ENCODE assay signal across 8 cellular contexts in the genomic region with DNA sequence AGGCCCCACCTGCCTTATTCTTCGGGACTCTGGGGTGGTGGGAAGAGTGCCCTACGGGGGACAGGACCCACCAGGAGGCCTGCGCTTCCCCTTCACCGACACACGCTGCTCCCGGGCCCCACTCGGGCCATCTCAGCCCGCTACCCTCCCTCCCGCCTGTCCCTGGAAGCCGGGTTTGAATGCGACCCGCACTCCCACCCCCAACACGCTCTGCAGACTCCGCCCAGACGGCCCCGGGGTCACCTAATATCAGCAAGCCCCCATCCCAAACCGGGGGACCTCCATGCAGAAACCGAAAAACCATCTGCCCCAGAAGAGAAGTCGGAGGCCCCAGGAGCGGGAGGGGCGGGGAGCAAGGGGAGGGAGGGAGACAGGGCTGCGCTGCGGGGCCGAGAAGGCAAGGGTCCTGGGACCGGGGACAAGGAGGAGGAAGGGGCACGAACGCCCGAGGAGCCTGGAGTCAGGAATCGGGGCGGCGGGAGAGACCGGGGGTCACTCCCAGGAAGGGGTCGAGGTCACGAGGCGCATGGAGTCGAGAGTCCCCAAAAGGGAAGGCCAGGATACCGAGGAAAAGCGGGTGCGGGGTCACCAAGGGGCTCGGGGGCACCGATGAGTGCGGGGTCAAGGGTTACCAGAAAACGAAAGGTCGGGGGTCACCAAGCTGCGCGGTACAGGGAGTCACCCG. TPM values are rescaled to one million over a fixed set of nuclear protein-coding genes. Genes with fewer than 3 reads are reported as not detected.
DNase-seq lines count a peak whose midpoint lies in the region; ATAC-seq and TF ChIP-seq lines count a peak whose summit lies in the region.

No MANE protein-coding gene starts in this region.

- H3K4me3 ChIP-seq in H7 (ENCODE audit: insufficient read depth, low read depth, low read length) (peak overlapping the region; percentile 79), epithelial cell of esophagus (ENCODE audit: low read length) (peak overlapping the region; percentile 92)

- H3K36me3 ChIP-seq in H7 (replicated peaks; ENCODE audit: control insufficient read depth, insufficient read depth, low read length): no peaks in the 10 kb centered on the region; the same call in 1 of the 2 replicates

- H3K27ac Mint-ChIP-seq in T-cell: peak overlapping the region; percentile 88 to 90
- peak overlapping the region; percentile 81 to 88 for H3K27ac Mint-ChIP-seq in natural killer cell treated with Interleukin-12 subunit alpha and Interleukin-12 subunit beta and Interleukin-15 and Interleukin-18, amount 100 ng/mL, for 72 hours

- peaks cover 21 to 36% (median 33%) of the 10 kb centered on the region in 3 donors for H3K4me1 Mint-ChIP-seq in T-cell
- H3K4me1 Mint-ChIP-seq in natural killer cell treated with Interleukin-12 subunit alpha and Interleukin-12 subunit beta and Interleukin-15 and Interleukin-18, amount 100 ng/mL, for 72 hours (ENCODE audit: low read depth in 2 of 2): peaks cover 20 to 31% of the 10 kb centered on the region in 2 donors

- CTCF ChIA-PET in T-cell (lab: Charles Lee): no interaction called here

- H3K27me3 Mint-ChIP-seq in T-cell: no peaks in the 10 kb centered on the region
- no peaks in the 10 kb centered on the region for H3K27me3 Mint-ChIP-seq in natural killer cell treated with Interleukin-12 subunit alpha and Interleukin-12 subunit beta and Interleukin-15 and Interleukin-18, amount 100 ng/mL, for 72 hours

- peak; percentile 32 to 43 (median 38) for ATAC-seq in T-cell (replicated peaks in 1 of 4)
- peak; percentile 54 to 58 for ATAC-seq in natural killer cell treated with Interleukin-12 subunit alpha and Interleukin-12 subunit beta and Interleukin-15 and Interleukin-18, amount 100 ng/mL, for 72 hours
- no peak for ATAC-seq in GM18873 (IDR thresholded peaks at IDR 0.05; ENCODE audit: low FRiP score, unreplicated experiment)
- ATAC-seq in HG03571 (IDR thresholded peaks at IDR 0.05; ENCODE audit: unreplicated experiment): no peak

- H3K36me3 Mint-ChIP-seq in T-cell: peaks cover 12% of the 10 kb centered on the region
- peaks cover 7% of the 10 kb centered on the region for H3K36me3 Mint-ChIP-seq in natural killer cell treated with Interleukin-12 subunit alpha and Interleukin-12 subunit beta and Interleukin-15 and Interleukin-18, amount 100 ng/mL, for 72 hours

- no peak for TF ChIP-seq CTCF in epithelial cell of esophagus (IDR thresholded peaks at IDR 0.05; ENCODE audit: insufficient read depth, low read depth, low read length, missing control alignments)

- POLR2A ChIA-PET in T-cell (lab: Charles Lee): no interaction called here

- no peaks in the 10 kb centered on the region for H3K9me3 Mint-ChIP-seq in T-cell
- no peaks in the 10 kb centered on the region for H3K9me3 Mint-ChIP-seq in natural killer cell treated with Interleukin-12 subunit alpha and Interleukin-12 subunit beta and Interleukin-15 and Interleukin-18, amount 100 ng/mL, for 72 hours

- no peaks in the 10 kb centered on the region for H3K27me3 ChIP-seq in H7 (ENCODE audit: control insufficient read depth, insufficient read depth, low read length)

- peak; percentile 82 for DNase-seq in H7
- DNase-seq in T-cell: peak in 2 of 34 experiments; percentile 5 to 12
- DNase-seq in epithelial cell of esophagus (ENCODE audit: low read depth): no peak
- no peak for DNase-seq in natural killer cell treated with Interleukin-12 subunit alpha and Interleukin-12 subunit beta and Interleukin-15 and Interleukin-18, amount 100 ng/mL, for 72 hours (ENCODE audit: low spot score)
- DNase-seq in NCI-H2029 treated with DMSO at 0.1 percent for 48 hours (lab: John Stamatoyannopoulos, UW): no peak
- DNase-seq in mucosa of gallbladder (ENCODE audit: low spot score): no peak

- H3K4me3 Mint-ChIP-seq in T-cell: peak overlapping the region; percentile 83 to 86 (median 83)
- peak overlapping the region; percentile 90 for H3K4me3 Mint-ChIP-seq in natural killer cell treated with Interleukin-12 subunit alpha and Interleukin-12 subunit beta and Interleukin-15 and Interleukin-18, amount 100 ng/mL, for 72 hours

RNA-seq across cellular contexts. Expression of a gene that starts 0.8 kb away (rescaled TPM):
- total RNA-seq in H7 (2014; rRNA removed; shearing (Covaris generic)): 31.4 and 41.3 TPM in 2 replicates
- 100 to 1,000 TPM in 3 of 5 donors, 10 to 100 TPM in 2; 90.2 to 115 (median 106) TPM for total RNA-seq in T-cell
- total RNA-seq in natural killer cell treated with Interleukin-12 subunit alpha and Interleukin-12 subunit beta and Interleukin-15 and Interleukin-18, amount 100 ng/mL, for 72 hours: 100 to 1,000 TPM; 204 to 205 TPM
- total RNA-seq in mucosa of gallbladder: 64.1 TPM

RNA-seq across cellular contexts. Expression of a gene that starts 32.3 kb away (rescaled TPM):
- total RNA-seq in H7 (2014; rRNA removed; shearing (Covaris generic)): 96.3 and 99.0 TPM in 2 replicates
- 100 to 1,000 TPM in 2 of 5 donors, 10 to 100 TPM in 3; 70.2 to 115 (median 99.5) TPM for total RNA-seq in T-cell
- 10 to 100 TPM; 50.9 to 79.2 TPM for total RNA-seq in natural killer cell treated with Interleukin-12 subunit alpha and Interleukin-12 subunit beta and Interleukin-15 and Interleukin-18, amount 100 ng/mL, for 72 hours
- 72.2 TPM for total RNA-seq in mucosa of gallbladder

Comparison
In these comparisons a context has a peak if more than half of its experiments do, and no peak if none do; other contexts are left out.
1. ATAC-seq: peak in T-cell (4 of 4) and natural killer cell treated with Interleukin-12 subunit alpha and Interleukin-12 subunit beta and Interleukin-15 and Interleukin-18, amount 100 ng/mL, for 72 hours (2 of 2); none in GM18873 (single experiment) and HG03571 (single experiment).